Comparison of ENCODE assay signal across 11 cellular contexts in the genomic region with DNA sequence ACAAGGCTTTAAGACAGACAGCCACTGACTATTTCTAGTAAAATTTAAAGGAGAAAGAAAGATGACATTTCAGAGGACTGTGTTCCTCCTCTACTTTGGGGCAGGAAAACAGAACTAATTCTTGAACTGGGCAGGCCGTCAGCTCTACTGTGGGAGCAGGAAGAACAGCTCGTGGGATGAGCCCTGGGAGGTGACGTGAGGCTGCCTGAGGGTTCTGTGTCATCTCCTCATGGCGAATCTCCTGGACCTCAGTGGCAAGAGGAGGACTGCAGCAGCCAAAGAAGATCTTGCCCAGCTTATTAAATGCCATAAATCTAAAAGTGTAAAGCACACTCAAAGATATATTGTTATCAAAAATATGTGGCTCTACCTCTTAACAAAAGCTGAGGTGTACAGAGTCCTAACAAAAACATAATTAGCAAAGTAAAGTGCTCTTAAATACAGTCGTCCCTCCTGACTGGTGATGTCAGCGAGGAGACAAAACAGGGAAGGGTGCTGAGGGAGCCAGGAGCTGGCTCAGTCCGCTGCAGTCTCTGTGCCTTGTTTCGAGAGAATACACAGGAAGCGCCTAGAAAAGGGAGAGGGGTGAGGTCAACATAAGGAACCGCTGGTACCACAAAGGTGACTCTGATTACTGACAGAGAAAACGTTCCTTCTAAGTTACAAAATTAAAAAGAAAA. TPM values are rescaled to one million over a fixed set of nuclear protein-coding genes. Genes with fewer than 3 reads are reported as not detected.
DNase-seq lines count a peak whose midpoint lies in the region; ATAC-seq and TF ChIP-seq lines count a peak whose summit lies in the region.
"Had no signal": no experiment of that assay in that cellular context is flagged by ENCODE, and none has a peak within 500 bp of the region (broad histone marks: within the 10 kb centered on the region; RNA-seq: fewer than 3 reads in every experiment).

No MANE protein-coding gene starts in this region.

- intact Hi-C loops in MCF 10A (cut with micrococcal nuclease) = no loop called here
- intact Hi-C loops in mammary epithelial cell (cut with micrococcal nuclease) = no loop called here

- no TSS peak for BruUV-seq in MCF 10A (replicated peaks; lab: Mats Ljungman, UMichigan)
- no TSS peak for BruUV-seq in mammary epithelial cell (replicated peaks; lab: Mats Ljungman, UMichigan)

- H3K4me2 ChIP-seq in mammary epithelial cell (ENCODE audit: insufficient read depth, low read depth, low read length) = no peak overlapping the region

- DNase-seq in MCF 10A (ENCODE audit: unreplicated experiment) = peak; percentile 25
- DNase-seq in mammary epithelial cell = no peak
- no peak for DNase-seq in activated naive CD8-positive, alpha-beta T cell treated with anti-CD3 and anti-CD28 coated beads for 36 hours
- DNase-seq in immature natural killer cell = no peak
- DNase-seq in Peyer's patch = no peak
- DNase-seq in DMS53 treated with DMSO at 0.1 percent for 48 hours (lab: John Stamatoyannopoulos, UW; ENCODE audit: unreplicated experiment) = no peak
- DNase-seq in amygdala (lab: John Stamatoyannopoulos, UW) = no peak
- DNase-seq: activated CD8-positive, alpha-beta memory T cell treated with anti-CD3 and anti-CD28 coated beads, Interleukin-2, amount 50 U/mL, for 4 hours; Caco-2; NCI-H1694 treated with DMSO at 0.1 percent for 48 hours had no signal

- H3K27me3 Mint-ChIP-seq in MCF 10A (ENCODE audit: insufficient read depth, unreplicated experiment) (no peaks in the 10 kb centered on the region), immature natural killer cell (ENCODE audit: low read depth in 3 of 3) (peaks cover 4 to 10% (median 5%) of the 10 kb centered on the region in 3 donors)
- no peaks in the 10 kb centered on the region for H3K27me3 Mint-ChIP-seq in activated naive CD8-positive, alpha-beta T cell treated with anti-CD3 and anti-CD28 coated beads for 36 hours

- no peak overlapping the region for H3K4me3 Mint-ChIP-seq in MCF 10A (ENCODE audit: unreplicated experiment)
- H3K4me3 Mint-ChIP-seq in activated naive CD8-positive, alpha-beta T cell treated with anti-CD3 and anti-CD28 coated beads for 36 hours = peak overlapping the region; percentile 51
- peak overlapping the region; percentile 59 to 79 (median 68) for H3K4me3 Mint-ChIP-seq in immature natural killer cell

- H3K27ac ChIP-seq in mammary epithelial cell (ENCODE audit: insufficient read depth, low read depth, low read length) (no peak overlapping the region), Peyer's patch (no peak overlapping the region)

- in situ Hi-C loops in mammary epithelial cell (cut with MboI; ENCODE audit: low sequenced_read_pairs in 2 of 2) = no loop called here

- H3K9me3 ChIP-seq in mammary epithelial cell (replicated peaks; ENCODE audit: insufficient read depth, low read length) = no peaks in the 10 kb centered on the region
- no peaks in the 10 kb centered on the region for H3K9me3 ChIP-seq in Peyer's patch
- H3K9me3 ChIP-seq: Caco-2 had no signal

- ATAC-seq in HG02610 (IDR thresholded peaks at IDR 0.05; ENCODE audit: unreplicated experiment) = no peak

- H3K36me3 Mint-ChIP-seq in MCF 10A (ENCODE audit: insufficient read depth, unreplicated experiment) (peaks cover 1% of the 10 kb centered on the region), immature natural killer cell (peaks cover 0 to 4% (median 3%) of the 10 kb centered on the region in 3 donors)
- peaks cover 19% of the 10 kb centered on the region for H3K36me3 Mint-ChIP-seq in activated naive CD8-positive, alpha-beta T cell treated with anti-CD3 and anti-CD28 coated beads for 36 hours

- H3K27me3 ChIP-seq in mammary epithelial cell (ENCODE audit: insufficient read depth, low read length) = no peaks in the 10 kb centered on the region
- H3K27me3 ChIP-seq in Peyer's patch = no peaks in the 10 kb centered on the region

- peaks cover 38% of the 10 kb centered on the region for H4K20me1 ChIP-seq in mammary epithelial cell (ENCODE audit: insufficient read depth, low read length)

- H3K9me3 Mint-ChIP-seq in MCF 10A (ENCODE audit: unreplicated experiment) (no peaks in the 10 kb centered on the region), immature natural killer cell (no peaks in the 10 kb centered on the region)
- H3K9me3 Mint-ChIP-seq in activated naive CD8-positive, alpha-beta T cell treated with anti-CD3 and anti-CD28 coated beads for 36 hours = no peaks in the 10 kb centered on the region

- TF ChIP-seq POLR2A in Peyer's patch (IDR thresholded peaks at IDR 0.05) = no peak

- H3K36me3 ChIP-seq in mammary epithelial cell (ENCODE audit: insufficient read depth, low read length) (no peaks in the 10 kb centered on the region), Peyer's patch (no peaks in the 10 kb centered on the region)

- H3K4me3 ChIP-seq in mammary epithelial cell (replicated peaks in 1 of 3; ENCODE audit: insufficient read depth in 1 of 3, low read depth in 2 of 3, low read length in 3 of 3) = no peak overlapping the region
- no peak overlapping the region for H3K4me3 ChIP-seq in Peyer's patch

- no peak overlapping the region for H3K27ac Mint-ChIP-seq in MCF 10A (ENCODE audit: low read depth, unreplicated experiment)
- no peak overlapping the region for H3K27ac Mint-ChIP-seq in activated naive CD8-positive, alpha-beta T cell treated with anti-CD3 and anti-CD28 coated beads for 36 hours
- peak overlapping the region in 3 of 6 donors; percentile 52 to 83 (median 58) for H3K27ac Mint-ChIP-seq in immature natural killer cell

- H3K9ac ChIP-seq in mammary epithelial cell (ENCODE audit: insufficient read depth, low read length) = no peak overlapping the region

- H3K4me1 Mint-ChIP-seq in MCF 10A (ENCODE audit: insufficient read depth, unreplicated experiment) (peaks cover 73% of the 10 kb centered on the region), immature natural killer cell (peaks cover 96 to 100% of the 10 kb centered on the region in 2 donors)
- H3K4me1 Mint-ChIP-seq in activated naive CD8-positive, alpha-beta T cell treated with anti-CD3 and anti-CD28 coated beads for 36 hours = peaks cover 94% of the 10 kb centered on the region

- H3K4me1 ChIP-seq in mammary epithelial cell (ENCODE audit: insufficient read depth, low read length) (peaks cover 37% of the 10 kb centered on the region), Peyer's patch (peaks cover 0 to 61% (median 31%) of the 10 kb centered on the region in 4 donors)
- H3K4me1 ChIP-seq: Caco-2 had no signal

- POLR2A ChIA-PET in MCF 10A (lab: Yijun Ruan, JAX) = interaction anchor here (0.6 to 1.3 kb wide), 3 partner anchors 22 to 786 kb away, joined by 3 read pairs; no protein-coding TSS in a partner anchor

- no peak for TF ChIP-seq CTCF in MCF 10A (IDR thresholded peaks at IDR 0.05; ENCODE audit: unreplicated experiment)
- no peak for TF ChIP-seq CTCF in mammary epithelial cell (conservative IDR thresholded peaks at IDR 0.05 in 1 of 2, IDR thresholded peaks at IDR 0.05 in 1 of 2; ENCODE audit: extremely low read depth in 1 of 2, insufficient read depth in 1 of 2, low read depth in 1 of 2, low read length in 2 of 2)
- TF ChIP-seq CTCF in Peyer's patch (IDR thresholded peaks at IDR 0.05) = no peak

- dilution Hi-C loops in mammary epithelial cell (cut with HindIII; ENCODE audit: low sequenced_read_pairs) = no loop called here

- CTCF ChIA-PET in MCF 10A (lab: Yijun Ruan, JAX) = interaction anchor here (0.6 kb wide), 1 partner anchor 81 kb away, joined by 5 read pairs; no protein-coding TSS in a partner anchor
- CTCF ChIA-PET in mammary epithelial cell (lab: Charles Lee; ENCODE audit: low non-redundant PET) = no interaction called here

- H2AFZ ChIP-seq in mammary epithelial cell (ENCODE audit: low read depth, low read length) = no peak overlapping the region

- 72% methylated on average over 9 of the region's 11 CpGs for WGBS in mammary epithelial cell (ENCODE audit: low coverage, missing lambda C conversion rate)

- peaks cover 98% of the 10 kb centered on the region for H3K79me2 ChIP-seq in mammary epithelial cell (ENCODE audit: insufficient read depth, low read length)

RNA-seq across cellular contexts. Expression of a gene that starts 58.0 kb away (rescaled TPM):
- total RNA-seq in MCF 10A (2022) (73.7 and 74.0 TPM in 2 replicates), mammary epithelial cell (10 to 100 TPM; 20.2 to 45.0 TPM), Peyer's patch (100 to 1,000 TPM in 3 of 4 donors, 10 to 100 TPM in 1; 84.2 to 238 (median 140) TPM)
- polyA plus RNA-seq in mammary epithelial cell (3.2 TPM), immature natural killer cell (10 to 100 TPM in 1 of 3 donors, 1 to 10 TPM in 1, under 1 TPM in 1; 0.27 to 23.8 (median 3.9) TPM)
- 49.9 TPM for polyA minus RNA-seq in mammary epithelial cell
- total RNA-seq in activated naive CD8-positive, alpha-beta T cell treated with anti-CD3 and anti-CD28 coated beads for 36 hours = 10 to 100 TPM; 30.1 to 32.7 TPM
